ENCODE assay signal across 8 cellular contexts in the genomic region with DNA sequence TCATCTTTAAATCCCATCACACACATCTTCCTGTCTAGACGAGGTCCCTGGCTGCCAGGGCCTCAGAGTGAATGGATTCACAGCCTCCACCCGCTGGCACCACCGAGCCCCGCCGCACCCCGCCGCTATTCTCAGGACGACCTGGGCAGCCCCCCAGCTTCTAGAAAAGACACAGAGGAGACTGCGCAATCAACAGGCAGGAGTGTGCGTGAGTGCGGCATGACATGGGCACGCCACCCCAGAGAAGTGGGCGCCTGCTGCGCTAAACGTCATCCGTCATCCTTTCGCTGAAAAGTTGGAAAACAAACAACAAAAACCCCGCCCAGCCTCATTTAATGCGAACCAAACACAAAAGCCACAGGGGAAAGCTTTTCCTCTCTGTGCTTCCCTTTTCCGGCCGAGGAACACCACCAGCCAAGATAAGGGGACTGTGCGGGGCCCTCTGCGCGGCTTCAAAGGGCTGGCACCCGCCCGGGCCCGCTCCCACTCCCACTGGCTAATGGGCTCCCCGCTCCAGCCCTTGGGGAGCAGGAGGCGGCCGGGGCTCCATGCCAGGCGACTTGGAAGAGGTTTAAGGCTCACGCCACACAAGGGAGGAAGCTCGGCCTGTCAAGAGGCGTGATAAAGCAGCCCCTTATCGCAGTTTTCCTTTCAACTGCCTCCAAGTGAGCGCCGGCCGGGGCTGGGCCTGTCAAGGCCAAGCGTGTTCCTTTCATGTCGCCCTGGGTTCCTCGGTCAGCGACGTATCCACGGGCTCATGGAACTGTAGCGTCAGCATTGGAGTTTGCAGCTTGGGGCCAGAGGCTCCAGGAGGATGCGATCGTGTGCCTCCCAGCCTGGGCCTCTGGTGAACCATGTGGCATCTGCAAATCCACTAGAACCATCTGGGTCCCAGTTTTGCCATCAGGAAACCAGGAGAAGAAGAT. TPM values are rescaled to one million over a fixed set of nuclear protein-coding genes. Genes with fewer than 3 reads are reported as not detected.
DNase-seq lines count a peak whose midpoint lies in the region; ATAC-seq, FAIRE-seq and TF ChIP-seq lines count a peak whose summit lies in the region.

No MANE protein-coding gene starts in this region.

- CTCF ChIA-PET in K562 (lab: Yijun Ruan, JAX; ENCODE audit: low intra/inter-chr PET ratio): no interaction called here

- H3K4me3 ChIP-seq in K562 (peak overlapping the region; percentile 34), lung (no peak overlapping the region), tibial nerve (peak overlapping the region; percentile 3 to 38 (median 16))

- H3K9me3 ChIP-seq in K562 (replicated peaks; ENCODE audit: control insufficient read depth, insufficient read depth, low read depth, low read length) (no peaks in the 10 kb centered on the region), lung (ENCODE audit: control insufficient read depth in 2 of 2, insufficient read depth in 1 of 2, low read length in 1 of 2) (no peaks in the 10 kb centered on the region), tibial nerve (no peaks in the 10 kb centered on the region)

- POLR2A ChIA-PET in K562 (lab: Yijun Ruan, JAX): interaction anchor here (0.7 to 1.6 kb wide), 8 partner anchors 10 to 49 kb away, joined by 3 to 6 read pairs (median 3); no protein-coding TSS in a partner anchor

- DNase-seq in activated T-cell treated with anti-CD3 and anti-CD28 coated beads, Interleukin-2, amount 50 U/mL, for 72 hours: no peak
- DNase-seq in activated T-cell treated with anti-CD3 and anti-CD28 coated beads, Interleukin-2, amount 50 U/mL, for 48 hours: no peak
- DNase-seq in K562 (ENCODE audit: extremely low read depth in 1 of 4, low spot score in 3 of 4): peak; percentile 82 to 93 (median 86)
- peak; percentile 68 for DNase-seq in lung (ENCODE audit: low spot score)
- DNase-seq in tibial nerve (ENCODE audit: low spot score in 2 of 2): peak in 1 of 2 donors; percentile 25
- DNase-seq in kidney tubule cell (ENCODE audit: low spot score): no peak
- no peak for DNase-seq in activated CD4-positive, CD25-positive, alpha-beta regulatory T cell (lab: John Stamatoyannopoulos, UW)

- peaks cover 31% of the 10 kb centered on the region for H3K79me2 ChIP-seq in K562 (ENCODE audit: control insufficient read depth, insufficient read depth, low read length)

- peak in 1 of 2 experiments; percentile 14; a peak in 1 of 4 replicates for TF ChIP-seq RAD21 in K562 (CRISPR knock-in tag; conservative IDR thresholded peaks at IDR 0.05 in 1 of 2, IDR thresholded peaks at IDR 0.05 in 1 of 2)

- H3K36me3 ChIP-seq in K562 (ENCODE audit: control insufficient read depth, insufficient read depth, low read length): peaks cover 13% of the 10 kb centered on the region; the same call in 2 of the 3 replicates
- H3K36me3 ChIP-seq in lung (ENCODE audit: control insufficient read depth in 2 of 2, insufficient read depth in 2 of 2, low read length in 2 of 2): no peaks in the 10 kb centered on the region
- H3K36me3 ChIP-seq in tibial nerve: no peaks in the 10 kb centered on the region

- H3K27me3 Mint-ChIP-seq in activated T-cell treated with anti-CD3 and anti-CD28 coated beads, Interleukin-2, amount 50 U/mL, for 72 hours (ENCODE audit: low read depth): no peaks in the 10 kb centered on the region

- TF ChIP-seq CTCF in K562 (IDR thresholded peaks at IDR 0.05 in 2 of 3, conservative IDR thresholded peaks at IDR 0.05 in 1 of 3; ENCODE audit: insufficient read depth in 2 of 3, low read depth in 1 of 3, low read length in 3 of 3) (no peak), lung (IDR thresholded peaks at IDR 0.05; ENCODE audit: control extremely low read depth, extremely low read depth) (no peak), tibial nerve (IDR thresholded peaks at IDR 0.05) (no peak)

- WGBS in K562 (ENCODE audit: insufficient coverage, low coverage, missing lambda C conversion rate): 9% methylated on average over 43 of the region's 47 CpGs
- 6 to 10% methylated on average over 47 of the region's 47 CpGs for WGBS in lung, 2 donors
- WGBS in tibial nerve, 2 donors: 45 to 58% methylated on average over 35 to 45 of the region's 47 CpGs

- peak; percentile 70 for TF ChIP-seq POLR2A in K562 (conservative IDR thresholded peaks at IDR 0.05)
- TF ChIP-seq POLR2A in tibial nerve (IDR thresholded peaks at IDR 0.05): no peak

- peak overlapping the region; percentile 36 for H3K27ac Mint-ChIP-seq in activated T-cell treated with anti-CD3 and anti-CD28 coated beads, Interleukin-2, amount 50 U/mL, for 72 hours

- H3K27me3 ChIP-seq in K562 (ENCODE audit: control insufficient read depth in 2 of 2, insufficient read depth in 2 of 2, low read length in 2 of 2) (no peaks in the 10 kb centered on the region), lung (ENCODE audit: control insufficient read depth, insufficient read depth) (no peaks in the 10 kb centered on the region), tibial nerve (no peaks in the 10 kb centered on the region)

- no peaks in the 10 kb centered on the region for H4K20me1 ChIP-seq in K562 (replicated peaks; ENCODE audit: control insufficient read depth, insufficient read depth, low read length)

- no TSS peak for BruUV-seq in K562 (replicated peaks; lab: Mats Ljungman, UMichigan)

- intact Hi-C loops in K562 (cut with micrococcal nuclease): loop anchor here (2.0 kb wide), 1 partner anchor 48 kb away; no protein-coding TSS in a partner anchor

- no peaks in the 10 kb centered on the region for H3K9me3 Mint-ChIP-seq in activated T-cell treated with anti-CD3 and anti-CD28 coated beads, Interleukin-2, amount 50 U/mL, for 72 hours

- H3K4me3 Mint-ChIP-seq in activated T-cell treated with anti-CD3 and anti-CD28 coated beads, Interleukin-2, amount 50 U/mL, for 72 hours: peak overlapping the region; percentile 34 to 38

- ATAC-seq in activated T-cell treated with anti-CD3 and anti-CD28 coated beads, Interleukin-2, amount 50 U/mL, for 72 hours (replicated peaks in 1 of 2): no peak
- ATAC-seq in K562: peak; percentile 96
- ATAC-seq in lung (ENCODE audit: insufficient read depth, low FRiP score): peak; percentile 62
- ATAC-seq in GM21717 (IDR thresholded peaks at IDR 0.05; ENCODE audit: unreplicated experiment): no peak

- H3K4me2 ChIP-seq in K562 (ENCODE audit: insufficient read depth, low read length): peak overlapping the region; percentile 73

- peak; percentile 84 for FAIRE-seq in K562 (lab: Jason Lieb, UNC)

- peaks cover 12 to 29% of the 10 kb centered on the region in 2 donors for H3K36me3 Mint-ChIP-seq in activated T-cell treated with anti-CD3 and anti-CD28 coated beads, Interleukin-2, amount 50 U/mL, for 72 hours (ENCODE audit: insufficient read depth in 2 of 2)

- TF ChIP-seq EP300 in K562 (IDR thresholded peaks at IDR 0.05; ENCODE audit: low read length): peak; percentile 80
- no peak for TF ChIP-seq EP300 in tibial nerve (IDR thresholded peaks at IDR 0.05)

- H3K9ac ChIP-seq in K562 (ENCODE audit: insufficient read depth in 1 of 2, low read depth in 2 of 2, low read length in 2 of 2): peak overlapping the region; percentile 76 to 94

- H3K27ac ChIP-seq in K562 (ENCODE audit: extremely low read depth, low read depth, low read length) (peak overlapping the region; percentile 94), lung (ENCODE audit: low read depth in 1 of 2, low read length in 1 of 2) (peak overlapping the region in 1 of 2 donors; percentile 75), tibial nerve (peak overlapping the region in 2 of 4 donors; percentile 55 to 77)

- H3K4me1 ChIP-seq in K562 (replicated peaks in 1 of 2; ENCODE audit: control insufficient read depth in 2 of 2, insufficient read depth in 2 of 2, low read length in 2 of 2) (peaks cover 36 to 40% of the 10 kb centered on the region in 2 experiments), lung (ENCODE audit: control insufficient read depth in 2 of 2, insufficient read depth in 2 of 2, low read length in 2 of 2) (peaks cover 3 to 24% of the 10 kb centered on the region in 2 donors), tibial nerve (peaks cover 0 to 64% (median 18%) of the 10 kb centered on the region in 4 donors)

- peak overlapping the region; percentile 83 for H2AFZ ChIP-seq in K562 (ENCODE audit: low read depth, low read length)

- H3K9me1 ChIP-seq in K562 (ENCODE audit: control insufficient read depth, insufficient read depth, low read length): peaks cover 5% of the 10 kb centered on the region

- in situ Hi-C loops in K562 (cut with MboI): no loop called here

- peaks cover 98% of the 10 kb centered on the region for H3K4me1 Mint-ChIP-seq in activated T-cell treated with anti-CD3 and anti-CD28 coated beads, Interleukin-2, amount 50 U/mL, for 72 hours (ENCODE audit: low read depth)

TF ChIP-seq in K562, 482 proteins besides CTCF, POLR2A, EP300 and RAD21 (continues in another document):
- no peak for TF ChIP-seq DDX20 (tag; IDR thresholded peaks at IDR 0.05; ENCODE audit: low read depth)
- TF ChIP-seq PML (IDR thresholded peaks at IDR 0.05; ENCODE audit: low read length): peak; percentile 33; the same call in 1 of the 2 replicates

RNA-seq across cellular contexts. Expression of a gene that starts 50.1 kb away (rescaled TPM):
- 10 to 100 TPM; 29.4 to 39.9 TPM for total RNA-seq in activated T-cell treated with anti-CD3 and anti-CD28 coated beads, Interleukin-2, amount 50 U/mL, for 72 hours
- 19.7 and 27.2 TPM in 2 replicates for total RNA-seq in K562 (2011; cell fraction: chromatin; rRNA removed; ENCODE audit: low replicate concordance)
- 7.7 and 10.9 TPM in 2 replicates for total RNA-seq in K562 (2011; cell fraction: nucleolus; rRNA removed)
- total RNA-seq in K562 (2011; cell fraction: nucleoplasm; rRNA removed): 16.1 and 29.1 TPM in 2 replicates
- 2.5 and 3.7 TPM in 2 replicates for total RNA-seq in K562 (2014; rRNA removed)
- total RNA-seq in K562 (2014; rRNA removed; fragmentation: Illumina TruSeq; extraction: Trizol): 2.7 and 3.0 TPM in 2 replicates
- total RNA-seq in K562 (2015; rRNA removed; fragmentation: Illumina TruSeq; extraction: Trizol): 2.6 and 3.3 TPM in 2 replicates
- 11.2 and 11.3 TPM in 2 replicates for total RNA-seq in K562 (2021)
- polyA plus RNA-seq in K562 (2011; rRNA removed): 1.6 and 2.1 TPM in 2 replicates
- 1.00 and 1.6 TPM in 2 replicates for polyA plus RNA-seq in K562 (2011; cell fraction: cytosol; rRNA removed)
- polyA plus RNA-seq in K562 (2011; cell fraction: nucleus; rRNA removed): 5.3 and 5.7 TPM in 2 replicates
- polyA plus RNA-seq in K562 (2012): 7.2 and 8.8 TPM in 2 replicates
- polyA plus RNA-seq in K562 (2014; fragmentation: Illumina TruSeq; extraction: Trizol): 7.0 and 8.1 TPM in 2 replicates
- 1 to 10 TPM; 1.9 to 4.1 TPM for polyA plus RNA-seq in K562 (2014; fragmentation: Nextera tagmentation; extraction: Ambion mirVana)
- 3.8 and 4.0 TPM in 2 replicates for polyA plus RNA-seq in K562 (2014; rRNA removed)
- 2.7 and 4.2 TPM in 2 replicates for polyA minus RNA-seq in K562 (2011; rRNA and poly(A)+ RNA removed)
- polyA minus RNA-seq in K562 (2011; cell fraction: cytosol; rRNA and poly(A)+ RNA removed): 4.4 and 4.8 TPM in 2 replicates
- polyA minus RNA-seq in K562 (2011; cell fraction: nucleus; rRNA and poly(A)+ RNA removed): 4.3 TPM in 2 replicates
- 1 to 10 TPM; 8.0 to 8.7 TPM for total RNA-seq in lung
- 1 to 10 TPM; 1.3 to 1.5 TPM for polyA plus RNA-seq in lung
- 10 to 100 TPM in 1 of 4 donors, 1 to 10 TPM in 3; 6.0 to 11.5 (median 7.7) TPM for total RNA-seq in tibial nerve

Comparison
In these comparisons a context has a peak if more than half of its experiments do, and no peak if none do; other contexts are left out.
1. ATAC-seq: peak in K562 (single experiment) and lung (single experiment); none in activated T-cell treated with anti-CD3 and anti-CD28 coated beads, Interleukin-2, amount 50 U/mL, for 72 hours (0 of 2) and GM21717 (single experiment).
2. DNase-seq: peak in K562 (4 of 4) and lung (single experiment); none in activated T-cell treated with anti-CD3 and anti-CD28 coated beads, Interleukin-2, amount 50 U/mL, for 72 hours (0 of 2), activated T-cell treated with anti-CD3 and anti-CD28 coated beads, Interleukin-2, amount 50 U/mL, for 48 hours (0 of 2), kidney tubule cell (single experiment) and activated CD4-positive, CD25-positive, alpha-beta regulatory T cell (0 of 4).